ENCODE assay signal across 14 cellular contexts in the genomic region with DNA sequence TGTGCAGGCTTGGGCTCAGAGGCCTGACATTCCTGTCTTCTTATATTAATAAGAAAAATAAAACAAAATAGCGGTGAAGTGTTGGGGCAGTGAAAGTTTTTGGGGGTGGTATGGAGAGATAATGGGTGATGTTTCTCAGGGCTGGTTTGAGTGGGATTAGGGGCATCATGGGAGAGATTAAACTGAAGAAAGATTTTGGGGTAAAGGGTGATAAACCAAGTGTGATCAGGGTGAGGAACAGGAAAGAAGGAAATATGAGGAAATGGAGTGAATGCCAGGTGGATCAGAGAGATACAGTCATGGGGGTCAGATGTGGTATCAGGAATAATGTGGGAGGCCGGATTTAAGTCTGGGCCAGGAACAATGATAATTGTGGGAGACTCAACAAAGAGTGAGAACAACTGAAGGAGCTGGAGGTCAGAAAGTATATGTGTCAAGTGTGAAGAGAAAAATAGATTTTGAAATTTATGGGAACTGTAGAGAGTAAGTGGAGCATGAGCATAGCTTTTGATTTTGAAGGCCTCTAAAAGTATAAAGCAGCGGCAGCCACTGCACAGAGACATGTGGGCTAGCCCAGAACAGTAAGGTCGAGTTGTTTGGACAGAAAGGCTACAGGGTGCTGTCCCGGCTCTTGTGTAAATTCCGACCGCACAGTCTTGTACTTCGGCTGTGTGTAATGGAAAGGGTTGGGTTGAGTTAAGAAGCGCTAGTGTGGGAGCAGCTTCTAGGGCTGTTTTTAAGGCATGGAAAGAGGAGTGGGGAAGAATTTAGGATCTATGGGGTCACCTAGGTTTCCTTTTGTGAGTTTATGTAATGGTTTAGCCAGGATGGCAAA. TPM values are rescaled to one million over a fixed set of nuclear protein-coding genes. Genes with fewer than 3 reads are reported as not detected.
DNase-seq lines count a peak whose midpoint lies in the region; ATAC-seq and TF ChIP-seq lines count a peak whose summit lies in the region.
"Not testable (repeated sequence)": the region's sequence is repeated elsewhere in the genome, so short reads cannot be mapped to it uniquely, and the experiment has no call there.
"Had no signal": no experiment of that assay in that cellular context is flagged by ENCODE, and none has a peak within 500 bp of the region (broad histone marks: within the 10 kb centered on the region; RNA-seq: fewer than 3 reads in every experiment).

No MANE protein-coding gene starts in this region.

- peak; percentile 57 for ATAC-seq in HG02642 (IDR thresholded peaks at IDR 0.05; ENCODE audit: poor library complexity, unreplicated experiment)
- peak; percentile 48 for ATAC-seq in HG03442 (IDR thresholded peaks at IDR 0.05; ENCODE audit: unreplicated experiment)
- ATAC-seq in activated T-helper 17 cell treated with anti-CD3 and anti-CD28 coated beads, Interleukin-2, amount 50 U/mL, for 72 hours (replicated peaks): peak; percentile 41
- ATAC-seq in Right ventricle myocardium superior (ENCODE audit: poor library complexity): not testable (repeated sequence)
- peak; percentile 85 for ATAC-seq in stimulated activated memory B cell treated with anti-CD40 and anti-IgM and Interleukin-4, amounts not matched to agents 10 μg/mL and 1 μg/mL and 100 μg/mL, for 72 hours

- peak overlapping the region; percentile 89 for H3K4me2 ChIP-seq in PC-9

- not testable (repeated sequence) for BruUV-seq in PC-9 (replicated peaks; lab: Mats Ljungman, UMichigan)

- not testable (repeated sequence) for H3K4me3 Mint-ChIP-seq in activated T-helper 17 cell treated with anti-CD3 and anti-CD28 coated beads, Interleukin-2, amount 50 U/mL, for 72 hours; stimulated activated memory B cell treated with anti-CD40 and anti-IgM and Interleukin-4, amounts not matched to agents 10 μg/mL and 1 μg/mL and 100 μg/mL, for 72 hours

- H3K9me3 Mint-ChIP-seq in activated T-helper 17 cell treated with anti-CD3 and anti-CD28 coated beads, Interleukin-2, amount 50 U/mL, for 72 hours; stimulated activated memory B cell treated with anti-CD40 and anti-IgM and Interleukin-4, amounts not matched to agents 10 μg/mL and 1 μg/mL and 100 μg/mL, for 72 hours: not testable (repeated sequence)

- not testable (repeated sequence) for H3K27ac Mint-ChIP-seq in activated T-helper 17 cell treated with anti-CD3 and anti-CD28 coated beads, Interleukin-2, amount 50 U/mL, for 72 hours; stimulated activated memory B cell treated with anti-CD40 and anti-IgM and Interleukin-4, amounts not matched to agents 10 μg/mL and 1 μg/mL and 100 μg/mL, for 72 hours

- H3K4me3 ChIP-seq in GM12864 (ENCODE audit: low read depth, low read length): peak overlapping the region; percentile 53
- H3K4me3 ChIP-seq in PC-9: peak overlapping the region; percentile 29; the same call in 1 of the 2 replicates

- intact Hi-C loops in PC-9 (cut with micrococcal nuclease; ENCODE audit: unreplicated experiment): loop anchor here (2.0 to 5.0 kb wide), 3 partner anchors 14 to 46 kb away; no protein-coding TSS in a partner anchor
- intact Hi-C loops in Right ventricle myocardium superior (cut with DNase I): not testable (repeated sequence)

- in situ Hi-C loops in GM18951 (cut with MboI; ENCODE audit: low sequenced_read_pairs, unreplicated experiment): not testable (repeated sequence)

- H3K4me1 ChIP-seq in PC-9 (replicated peaks; ENCODE audit: insufficient read depth): peaks cover 88% of the 10 kb centered on the region

- H3K27me3 Mint-ChIP-seq in activated T-helper 17 cell treated with anti-CD3 and anti-CD28 coated beads, Interleukin-2, amount 50 U/mL, for 72 hours; stimulated activated memory B cell treated with anti-CD40 and anti-IgM and Interleukin-4, amounts not matched to agents 10 μg/mL and 1 μg/mL and 100 μg/mL, for 72 hours: not testable (repeated sequence)

- H3K27ac ChIP-seq in PC-9: peak overlapping the region; percentile 99

- not testable (repeated sequence) for H3K27me3 ChIP-seq in PC-9 (ENCODE audit: insufficient read depth, low read depth)

- not testable (repeated sequence) for H3K36me3 ChIP-seq in PC-9 (ENCODE audit: low read depth)

- H3K9me3 ChIP-seq in PC-9 (ENCODE audit: insufficient read depth, low read depth): not testable (repeated sequence)

- not testable (repeated sequence) for H4K20me1 ChIP-seq in PC-9 (ENCODE audit: insufficient read depth)

- POLR2A ChIA-PET in PC-9 (lab: Charles Lee; ENCODE audit: unreplicated experiment): not testable (repeated sequence)

- peaks cover 70% of the 10 kb centered on the region for H3F3A ChIP-seq in PC-9 (ENCODE audit: insufficient read depth, low read depth)

- H3K9me2 ChIP-seq in PC-9 (ENCODE audit: insufficient read depth): not testable (repeated sequence)

- H3K4me1 Mint-ChIP-seq in activated T-helper 17 cell treated with anti-CD3 and anti-CD28 coated beads, Interleukin-2, amount 50 U/mL, for 72 hours: not testable (repeated sequence)
- H3K4me1 Mint-ChIP-seq in stimulated activated memory B cell treated with anti-CD40 and anti-IgM and Interleukin-4, amounts not matched to agents 10 μg/mL and 1 μg/mL and 100 μg/mL, for 72 hours: peaks cover 42% of the 10 kb centered on the region

- TF ChIP-seq CTCF in GM12864 (IDR thresholded peaks at IDR 0.05; ENCODE audit: low read depth, low read length, missing control alignments): not testable (repeated sequence)
- 0 out of 2 replicates have a peak, but pooled peaks have one; percentile 18 for TF ChIP-seq CTCF in PC-9 (conservative IDR thresholded peaks at IDR 0.05)

- not testable (repeated sequence) for H3K36me3 Mint-ChIP-seq in activated T-helper 17 cell treated with anti-CD3 and anti-CD28 coated beads, Interleukin-2, amount 50 U/mL, for 72 hours (ENCODE audit: low read depth)
- H3K36me3 Mint-ChIP-seq in stimulated activated memory B cell treated with anti-CD40 and anti-IgM and Interleukin-4, amounts not matched to agents 10 μg/mL and 1 μg/mL and 100 μg/mL, for 72 hours: peaks cover 17% of the 10 kb centered on the region

- DNase-seq in GM12864 (ENCODE audit: low read depth): not testable (repeated sequence)
- DNase-seq in PC-9 (peak in 1 of 2 experiments; percentile 93), Right ventricle myocardium superior (peak; percentile 8)

- H3K79me2 ChIP-seq in PC-9 (ENCODE audit: low read depth): not testable (repeated sequence)

- CTCF ChIA-PET in PC-9 (lab: Charles Lee): interaction anchor here (0.7 kb wide), 1 partner anchor 48 kb away, joined by 6 read pairs; no protein-coding TSS in a partner anchor

- not testable (repeated sequence) for H2AFZ ChIP-seq in PC-9

- TF ChIP-seq POLR2A in GM18951 (IDR thresholded peaks at IDR 0.05; ENCODE audit: extremely low read depth, insufficient read depth, insufficient read length): peak; percentile 35

RNA-seq across cellular contexts. Expression of a gene that starts 10.4 kb away (rescaled TPM):
- total RNA-seq in PC-9 (2021): 9.5 and 14.0 TPM in 2 replicates
- 10 to 100 TPM; 68.3 to 72.6 TPM for total RNA-seq in activated T-helper 17 cell treated with anti-CD3 and anti-CD28 coated beads, Interleukin-2, amount 50 U/mL, for 72 hours
- total RNA-seq in Right ventricle myocardium superior: 2.7 TPM

RNA-seq across cellular contexts. Expression of a gene that starts 26.0 kb away (rescaled TPM):
- total RNA-seq in PC-9 (2021) (28.3 and 29.6 TPM in 2 replicates), Right ventricle myocardium superior (4.1 TPM)
- 10 to 100 TPM; 20.4 to 32.5 TPM for total RNA-seq in activated T-helper 17 cell treated with anti-CD3 and anti-CD28 coated beads, Interleukin-2, amount 50 U/mL, for 72 hours

RNA-seq across cellular contexts. Expression of a gene that starts 30.4 kb away (rescaled TPM):
- total RNA-seq in PC-9 (2021) (1.5 and 2.5 TPM in 2 replicates), Right ventricle myocardium superior (not detected)
- total RNA-seq in activated T-helper 17 cell treated with anti-CD3 and anti-CD28 coated beads, Interleukin-2, amount 50 U/mL, for 72 hours: 10 to 100 TPM; 20.6 to 33.0 TPM
- total RNA-seq: ascending aorta, cardiac septum, GM23248, lung, psoas muscle, sigmoid colon had no signal

RNA-seq across cellular contexts. Expression of a gene that starts 45.7 kb away (rescaled TPM):
- total RNA-seq in PC-9 (2021) (23.7 and 33.6 TPM in 2 replicates), Right ventricle myocardium superior (1.2 TPM)
- total RNA-seq in activated T-helper 17 cell treated with anti-CD3 and anti-CD28 coated beads, Interleukin-2, amount 50 U/mL, for 72 hours: 10 to 100 TPM; 30.7 to 51.8 TPM

RNA-seq across cellular contexts. Expression of a gene that starts 52.6 kb away (rescaled TPM):
- total RNA-seq in PC-9 (2021): 64.6 and 66.5 TPM in 2 replicates
- 100 to 1,000 TPM; 115 to 128 TPM for total RNA-seq in activated T-helper 17 cell treated with anti-CD3 and anti-CD28 coated beads, Interleukin-2, amount 50 U/mL, for 72 hours
- 24.9 TPM for total RNA-seq in Right ventricle myocardium superior
